ENCODE assay signal across 15 cellular contexts in genomic region chr1:112429749-112430148, GRCh38.
"Had no signal": no experiment of that assay in that cellular context is flagged by ENCODE, and none has a peak within 500 bp of the region (broad histone marks: within the 10 kb centered on the region; RNA-seq: fewer than 3 reads in every experiment).

No MANE protein-coding gene starts in this region.

- H3K27me3 ChIP-seq: dorsolateral prefrontal cortex, esophagus squamous epithelium, SJCRH30 had no signal

- ATAC-seq: natural killer cell treated with Interleukin-12 subunit alpha and Interleukin-12 subunit beta and Interleukin-15 and Interleukin-18, amount 100 ng/mL, for 72 hours; stimulated activated naive CD8-positive, alpha-beta T cell treated with anti-CD3 and anti-CD28 coated beads, Interleukin-15, Interleukin-2, amounts not matched to agents 100 U/mL and 50 U/mL, for 24 hours had no signal

- H3K4me1 ChIP-seq: SJCRH30 had no signal

- H3K4me3 ChIP-seq: esophagus squamous epithelium, SJCRH30 had no signal

- H3K9me3 ChIP-seq: esophagus squamous epithelium, SJCRH30 had no signal

- H3K27ac ChIP-seq: SJCRH30 had no signal

- DNase-seq: activated CD4-positive, CD25-positive, alpha-beta regulatory T cell treated with anti-CD3 and anti-CD28 coated beads, Interleukin-2, amount 50 U/mL, for 72 hours; activated naive CD4-positive, alpha-beta T cell; activated T-cell treated with anti-CD3 and anti-CD28 coated beads for 4 hours; anterior cingulate cortex; dorsolateral prefrontal cortex; esophagus squamous epithelium; glutamatergic neuron; immature natural killer cell; posterior cingulate gyrus; retina; SJCRH30; small intestine; stimulated activated naive CD8-positive, alpha-beta T cell treated with anti-CD3 and anti-CD28 coated beads, Interleukin-15, Interleukin-2, amounts not matched to agents 100 U/mL and 50 U/mL, for 24 hours; SW 1271 had no signal
